Comparison of ENCODE assay signal across 8 cellular contexts in the genomic region with DNA sequence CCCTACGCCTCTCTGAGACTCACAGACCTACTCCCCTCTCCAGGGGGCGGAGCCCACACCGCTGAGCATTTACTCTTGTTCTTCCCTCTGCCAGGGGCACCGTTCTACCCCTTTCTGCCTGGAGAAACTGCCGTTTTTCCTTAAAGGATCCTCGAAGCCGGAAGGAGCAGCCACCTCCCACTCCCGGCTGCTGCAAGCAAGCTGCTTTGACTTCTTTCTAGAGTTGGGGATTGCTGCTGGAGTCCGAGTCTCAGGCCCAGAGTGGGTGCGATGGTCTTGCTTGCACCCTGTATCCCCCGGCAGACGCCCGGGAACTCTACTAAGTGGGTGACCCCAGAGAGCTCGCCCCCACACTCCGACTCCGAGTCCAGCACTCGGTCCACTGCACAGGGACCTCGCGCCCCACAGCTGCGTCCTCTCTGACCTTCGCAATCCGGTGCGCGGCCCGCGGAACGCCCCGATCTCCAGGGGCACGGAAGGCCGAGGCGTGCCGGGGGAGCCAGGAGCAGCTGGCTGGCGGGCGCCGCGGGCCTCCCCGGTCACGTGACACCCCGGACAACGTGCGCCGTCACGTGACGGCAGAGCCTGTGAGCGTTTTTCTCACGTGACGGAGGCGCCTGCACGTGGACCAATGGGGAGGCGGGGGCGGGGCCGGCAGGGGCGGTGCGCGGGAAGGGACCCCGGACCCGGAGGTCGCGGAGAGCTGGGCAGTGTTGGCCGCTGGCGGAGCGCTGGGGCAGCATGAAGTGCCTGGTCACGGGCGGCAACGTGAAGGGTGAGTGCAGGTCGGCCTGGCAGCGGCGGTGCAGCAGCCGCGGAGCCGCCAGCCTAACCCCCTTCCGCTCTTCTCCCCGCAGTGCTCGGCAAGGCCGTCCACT. TPM values are rescaled to one million over a fixed set of nuclear protein-coding genes. Genes with fewer than 3 reads are reported as not detected.
DNase-seq lines count a peak whose midpoint lies in the region; ATAC-seq and TF ChIP-seq lines count a peak whose summit lies in the region.

A gene (plus strand): TSS at position 683 of the 878 bp plus-strand sequence. CDS start 59 bp downstream, at position 742.

- peak; percentile 55 to 78 for TF ChIP-seq POLR2A in gastroesophageal sphincter (IDR thresholded peaks at IDR 0.05)

- peak; percentile 96 for DNase-seq in Daoy (ENCODE audit: low read depth)
- DNase-seq in HCEC 1CT: peak; percentile 91
- DNase-seq in NAMALWA (ENCODE audit: low spot score): peak; percentile 97
- DNase-seq in SK-N-MC (ENCODE audit: low read depth, low spot score): peak; percentile 32
- peak; percentile 93 for DNase-seq in activated naive CD4-positive, alpha-beta T cell treated with anti-CD3 and anti-CD28 coated beads for 36 hours
- peak in 55 of 56 donors; percentile 63 to 97 (median 90) for DNase-seq in nucleus accumbens (lab: John Stamatoyannopoulos, UW)
- DNase-seq in superior temporal gyrus (ENCODE audit: extremely low spot score): peak; percentile 94

- CTCF ChIA-PET in activated naive CD4-positive, alpha-beta T cell treated with anti-CD3 and anti-CD28 coated beads for 36 hours (lab: Charles Lee): interaction anchor here (0.6 to 1.7 kb wide), 14 partner anchors 9 to 78 kb away, joined by 3 to 7 read pairs (median 3); a partner anchor contains a TSS

- intact Hi-C loops in activated naive CD4-positive, alpha-beta T cell treated with anti-CD3 and anti-CD28 coated beads for 36 hours (cut with micrococcal nuclease): loop anchor here (1.0 to 5.0 kb wide), 2 partner anchors 78 to 149 kb away; a partner anchor contains a TSS

- H3K27ac Mint-ChIP-seq in activated naive CD4-positive, alpha-beta T cell treated with anti-CD3 and anti-CD28 coated beads for 36 hours: peak within 1 kb of the TSS; percentile 51

- ATAC-seq in gastroesophageal sphincter: peak; percentile 86

- H3K4me1 ChIP-seq in gastroesophageal sphincter: peaks cover 0 to 45% (median 10%) of the 10 kb centered on the region in 3 donors

- H3K4me3 Mint-ChIP-seq in activated naive CD4-positive, alpha-beta T cell treated with anti-CD3 and anti-CD28 coated beads for 36 hours: peak within 1 kb of the TSS; percentile 86

- H3K27me3 Mint-ChIP-seq in activated naive CD4-positive, alpha-beta T cell treated with anti-CD3 and anti-CD28 coated beads for 36 hours (ENCODE audit: low read depth): no peaks in the 10 kb centered on the region

- no peak for TF ChIP-seq CTCF in gastroesophageal sphincter (IDR thresholded peaks at IDR 0.05)

- no peak for TF ChIP-seq EP300 in gastroesophageal sphincter (IDR thresholded peaks at IDR 0.05)

- peak within 1 kb of the TSS; percentile 99 for H3K9ac ChIP-seq in SK-N-MC (ENCODE audit: insufficient read length)

- H3K4me1 Mint-ChIP-seq in activated naive CD4-positive, alpha-beta T cell treated with anti-CD3 and anti-CD28 coated beads for 36 hours (ENCODE audit: low read depth): peaks cover 31% of the 10 kb centered on the region

- peaks cover 5% of the 10 kb centered on the region for H3K36me3 Mint-ChIP-seq in activated naive CD4-positive, alpha-beta T cell treated with anti-CD3 and anti-CD28 coated beads for 36 hours (ENCODE audit: low read depth)

- no peaks in the 10 kb centered on the region for H3K27me3 ChIP-seq in gastroesophageal sphincter

- no peaks in the 10 kb centered on the region for H3K9me3 Mint-ChIP-seq in activated naive CD4-positive, alpha-beta T cell treated with anti-CD3 and anti-CD28 coated beads for 36 hours

- H3K9me3 ChIP-seq in SK-N-MC (ENCODE audit: low read depth, low read length) (no peaks in the 10 kb centered on the region), gastroesophageal sphincter (no peaks in the 10 kb centered on the region)

- H3K27ac ChIP-seq in SK-N-MC (peak within 1 kb of the TSS; percentile 91), gastroesophageal sphincter (peak within 1 kb of the TSS; percentile 50 to 90 (median 88))

- WGBS in gastroesophageal sphincter (ENCODE audit: low coverage in 1 of 2), 2 donors: 0% methylated on average over 3 to 8 of the region's 75 CpGs

- peaks cover 20% of the 10 kb centered on the region; the same call in 1 of the 2 replicates for H3K36me3 ChIP-seq in SK-N-MC (ENCODE audit: insufficient read depth, low read length)
- H3K36me3 ChIP-seq in gastroesophageal sphincter: peaks cover 0 to 32% of the 10 kb centered on the region in 2 donors

- H3K4me3 ChIP-seq in SK-N-MC (peak within 1 kb of the TSS; percentile 99), gastroesophageal sphincter (peak within 1 kb of the TSS; percentile 67 to 78)

RNA-seq across cellular contexts. Expression of the gene that starts here (rescaled TPM):
- total RNA-seq in Daoy (2014; rRNA removed; shearing (Covaris generic)): 9.0 and 11.3 TPM in 2 replicates
- total RNA-seq in activated naive CD4-positive, alpha-beta T cell treated with anti-CD3 and anti-CD28 coated beads for 36 hours: 10 to 100 TPM; 29.5 to 30.7 TPM
- 10 to 100 TPM in 2 of 4 donors, 1 to 10 TPM in 2; 8.5 to 16.0 (median 11.1) TPM for total RNA-seq in gastroesophageal sphincter

Comparison
In these comparisons a context has a peak if more than half of its experiments do, and no peak if none do; other contexts are left out.
1. Peak in every context shown above with its lines: DNase-seq, ATAC-seq, H3K4me3 ChIP-seq and H3K27ac ChIP-seq.
2. DNase-seq: peak in every context shown above with its lines; median percentile 97 in NAMALWA; 96 in Daoy; 94 in superior temporal gyrus; 93 in activated naive CD4-positive, alpha-beta T cell treated with anti-CD3 and anti-CD28 coated beads for 36 hours; 91 in HCEC 1CT; 90 in nucleus accumbens; 32 in SK-N-MC.